Comparison of ENCODE assay signal across 10 cellular contexts in genomic region chr4:136650541-136651277, GRCh38.
DNase-seq lines count a peak whose midpoint lies in the region; ATAC-seq and TF ChIP-seq lines count a peak whose summit lies in the region.
"Had no signal": no experiment of that assay in that cellular context is flagged by ENCODE, and none has a peak within 500 bp of the region (broad histone marks: within the 10 kb centered on the region; RNA-seq: fewer than 3 reads in every experiment).

No MANE protein-coding gene starts in this region.

- peaks cover 0 to 2% of the 10 kb centered on the region in 2 donors for H3K36me3 Mint-ChIP-seq in activated T-cell treated with anti-CD3 and anti-CD28 coated beads, Interleukin-2, amount 50 U/mL, for 72 hours (ENCODE audit: insufficient read depth in 2 of 2)

- no peak overlapping the region for H3K27ac Mint-ChIP-seq in activated T-cell treated with anti-CD3 and anti-CD28 coated beads, Interleukin-2, amount 50 U/mL, for 72 hours
- H3K27ac Mint-ChIP-seq: GM23338 had no signal

- intact Hi-C loops in Right ventricle myocardium inferior (cut with DNase I): no loop called here

- peaks cover 0 to 3% of the 10 kb centered on the region in 2 donors for H3K9me3 Mint-ChIP-seq in activated T-cell treated with anti-CD3 and anti-CD28 coated beads, Interleukin-2, amount 50 U/mL, for 72 hours
- H3K9me3 Mint-ChIP-seq: GM23338 had no signal

- TF ChIP-seq POLR2A in GM18505 (IDR thresholded peaks at IDR 0.05; ENCODE audit: borderline replicate concordance, extremely low read depth, insufficient read depth, insufficient read length): no peak

- H3K4me3 Mint-ChIP-seq in activated T-cell treated with anti-CD3 and anti-CD28 coated beads, Interleukin-2, amount 50 U/mL, for 72 hours: no peak overlapping the region
- H3K4me3 Mint-ChIP-seq: GM23338 had no signal

- peak; percentile 74 for ATAC-seq in GM18505 (IDR thresholded peaks at IDR 0.05; ENCODE audit: unreplicated experiment)
- peak; percentile 93 for ATAC-seq in HG03060 (IDR thresholded peaks at IDR 0.05; ENCODE audit: low read depth, unreplicated experiment)
- ATAC-seq in Right ventricle myocardium inferior: no peak
- ATAC-seq in activated T-cell treated with anti-CD3 and anti-CD28 coated beads, Interleukin-2, amount 50 U/mL, for 72 hours (replicated peaks in 1 of 2): no peak
- ATAC-seq: GM23338 had no signal

- DNase-seq in NCI-H226 (peak; percentile 84), glomerular visceral epithelial cell (ENCODE audit: extremely low spot score) (peak; percentile 84), Right ventricle myocardium inferior (ENCODE audit: missing footprints) (no peak), SKM-1 (lab: John Stamatoyannopoulos, UW; ENCODE audit: unreplicated experiment) (no peak), cortex of kidney (lab: John Stamatoyannopoulos, UW) (no peak)
- no peak for DNase-seq in activated T-cell treated with anti-CD3 and anti-CD28 coated beads, Interleukin-2, amount 50 U/mL, for 72 hours
- DNase-seq: Caco-2 had no signal

- no peaks in the 10 kb centered on the region for H3K4me1 Mint-ChIP-seq in activated T-cell treated with anti-CD3 and anti-CD28 coated beads, Interleukin-2, amount 50 U/mL, for 72 hours (ENCODE audit: low read depth)

- no peaks in the 10 kb centered on the region for H3K27me3 Mint-ChIP-seq in activated T-cell treated with anti-CD3 and anti-CD28 coated beads, Interleukin-2, amount 50 U/mL, for 72 hours (ENCODE audit: low read depth)

Comparison
In these comparisons a context has a peak if more than half of its experiments do, and no peak if none do; other contexts are left out.
1. ATAC-seq: peak in GM18505 (single experiment) and HG03060 (single experiment); none in Right ventricle myocardium inferior (single experiment) and activated T-cell treated with anti-CD3 and anti-CD28 coated beads, Interleukin-2, amount 50 U/mL, for 72 hours (0 of 2).
2. DNase-seq: peak in NCI-H226 (single experiment) and glomerular visceral epithelial cell (single experiment); none in Right ventricle myocardium inferior (single experiment), activated T-cell treated with anti-CD3 and anti-CD28 coated beads, Interleukin-2, amount 50 U/mL, for 72 hours (0 of 2), SKM-1 (single experiment) and cortex of kidney (single experiment).